Comparison of ENCODE assay signal across 1 cellular context in genomic region chr6:149082320-149082719, GRCh38.
TF ChIP-seq lines count a peak whose summit lies in the region.

No MANE protein-coding gene starts in this region.

TF ChIP-seq in K562, 482 proteins besides CTCF, POLR2A, EP300 and RAD21 (continued from another document):
- TF ChIP-seq ARID4B (CRISPR knock-in tag; IDR thresholded peaks at IDR 0.05) (0 out of 2 replicates have a peak, but pooled peaks have one; percentile 23), E2F4 (CRISPR knock-in tag; IDR thresholded peaks at IDR 0.05; ENCODE audit: low read depth) (no peak), CC2D1A (IDR thresholded peaks at IDR 0.05) (peak; percentile 87), ARID2 (IDR thresholded peaks at IDR 0.05) (peak; percentile 95), EWSR1 (IDR thresholded peaks at IDR 0.05; ENCODE audit: borderline replicate concordance, low read depth, partially characterized antibody) (no peak), STAG1 (CRISPR knock-in tag; IDR thresholded peaks at IDR 0.05; ENCODE audit: borderline replicate concordance) (peak; percentile 74; the same call in 1 of the 2 replicates), NFATC3 (IDR thresholded peaks at IDR 0.05) (0 out of 2 replicates have a peak, but pooled peaks have one; percentile 55), SMC3 (conservative IDR thresholded peaks at IDR 0.05; ENCODE audit: insufficient read depth, low read depth, low read length) (peak; percentile 94), ZNF644 (tag; IDR thresholded peaks at IDR 0.05; ENCODE audit: low read depth) (no peak), ZNF232 (CRISPR knock-in tag; IDR thresholded peaks at IDR 0.05) (no peak), ZNF518B (CRISPR knock-in tag; IDR thresholded peaks at IDR 0.05) (no peak), FOXK2 (conservative IDR thresholded peaks at IDR 0.05 in 1 of 2, IDR thresholded peaks at IDR 0.05 in 1 of 2; ENCODE audit: low read depth in 2 of 2) (0 out of 4 replicates have a peak, but pooled peaks of 1 of the 2 experiments have one; percentile 44), ZZZ3 (IDR thresholded peaks at IDR 0.05) (no peak), MAZ (CRISPR knock-in tag; conservative IDR thresholded peaks at IDR 0.05 in 1 of 2, IDR thresholded peaks at IDR 0.05 in 1 of 2) (peak in 1 of 2 experiments; percentile 64; a peak in 2 of 4 replicates), SLC30A9 (CRISPR knock-in tag; IDR thresholded peaks at IDR 0.05) (no peak), ZNF24 (IDR thresholded peaks at IDR 0.05) (peak; percentile 28; the same call in 1 of the 2 replicates), ELF4 (CRISPR knock-in tag; IDR thresholded peaks at IDR 0.05) (0 out of 2 replicates have a peak, but pooled peaks have one; percentile 12)
TF ChIP-seq in K562: peak in this region for 18.
